8 cellular contexts compared by ENCODE assay signal in genomic region chr9:132901859-132902831, GRCh38. TPM values are rescaled to one million over a fixed set of nuclear protein-coding genes. Genes with fewer than 3 reads are reported as not detected.
DNase-seq lines count a peak whose midpoint lies in the region; ATAC-seq and TF ChIP-seq lines count a peak whose summit lies in the region.

No MANE protein-coding gene starts in this region.

- intact Hi-C loops in MCF 10A (cut with micrococcal nuclease): loop anchor here (2.0 to 5.0 kb wide), 4 partner anchors 71 to 491 kb away; partner anchors contain the start of gene CFAP77

- no peaks in the 10 kb centered on the region for H3K9me3 Mint-ChIP-seq in MCF 10A (ENCODE audit: unreplicated experiment)

- no peak overlapping the region for H3K27ac Mint-ChIP-seq in MCF 10A (ENCODE audit: low read depth, unreplicated experiment)

- no peak overlapping the region for H3K27ac ChIP-seq in VCaP

- H3K36me3 Mint-ChIP-seq in MCF 10A (ENCODE audit: insufficient read depth, unreplicated experiment): peaks cover 65% of the 10 kb centered on the region

- no peak overlapping the region for H3K4me3 Mint-ChIP-seq in MCF 10A (ENCODE audit: unreplicated experiment)

- CTCF ChIA-PET in BJ (lab: Yijun Ruan, JAX) (interaction anchor here (0.6 to 3.7 kb wide), 41 partner anchors 8 to 492 kb away, joined by 3 to 50 read pairs (median 4); partner anchors contain the start of genes CFAP77, GFI1B, SPACA9 and TSC1), MCF 10A (lab: Yijun Ruan, JAX) (interaction anchor here (0.6 to 2.9 kb wide), 43 partner anchors 8 to 549 kb away, joined by 3 to 19 read pairs (median 3); partner anchors contain the start of gene SPACA9)

- H3K4me1 Mint-ChIP-seq in MCF 10A (ENCODE audit: insufficient read depth, unreplicated experiment): no peaks in the 10 kb centered on the region

- peaks cover 38% of the 10 kb centered on the region for H3K36me3 ChIP-seq in BJ (ENCODE audit: control insufficient read depth, insufficient read depth, low read length)

- H3K4me3 ChIP-seq in BJ (ENCODE audit: low read depth, low read length): no peak overlapping the region

- no peaks in the 10 kb centered on the region for H3K27me3 ChIP-seq in BJ (ENCODE audit: control insufficient read depth, insufficient read depth, low read length)

- POLR2A ChIA-PET in BJ (lab: Charles Lee): no interaction called here
- POLR2A ChIA-PET in MCF 10A (lab: Yijun Ruan, JAX): interaction anchor here (0.6 to 0.7 kb wide), 2 partner anchors 193 to 1462 kb away, joined by 3 read pairs; no protein-coding TSS in a partner anchor

- no TSS peak for BruUV-seq in MCF 10A (replicated peaks; lab: Mats Ljungman, UMichigan)

- TF ChIP-seq CTCF in BJ (IDR thresholded peaks at IDR 0.05; ENCODE audit: insufficient read depth, low read depth, low read length) (peak; percentile 91), VCaP (conservative IDR thresholded peaks at IDR 0.05) (peak; percentile 97), MCF 10A (IDR thresholded peaks at IDR 0.05; ENCODE audit: unreplicated experiment) (peak; percentile 80)

- H3K27me3 Mint-ChIP-seq in MCF 10A (ENCODE audit: insufficient read depth, unreplicated experiment): no peaks in the 10 kb centered on the region

- DNase-seq in BJ (ENCODE audit: low read depth) (peak; percentile 40), NCI-H2029 (lab: John Stamatoyannopoulos, UW) (peak; percentile 55), MCF 10A (ENCODE audit: unreplicated experiment) (peak; percentile 77), islet precursor cell (peak; percentile 89)
- peak; percentile 49 to 68 (median 56) for DNase-seq in stimulated activated CD4-positive, alpha-beta T cell treated with anti-CD3 and anti-CD28 coated beads, Interleukin-1b, Interleukin-23, amount 100 ng/mL, for 24 hours (ENCODE audit: low read depth in 4 of 4, low spot score in 1 of 4)

- ATAC-seq in GM21786 (IDR thresholded peaks at IDR 0.05; ENCODE audit: unreplicated experiment): peak; percentile 58
- ATAC-seq in HG03025 (IDR thresholded peaks at IDR 0.05; ENCODE audit: low FRiP score, unreplicated experiment): no peak

RNA-seq across cellular contexts. Expression of gene SPACA9, which starts 23.4 kb away (rescaled TPM):
- 3.4 and 5.1 TPM in 2 replicates for polyA plus RNA-seq in BJ (2011; rRNA removed)
- 1.7 and 1.8 TPM in 2 replicates for polyA minus RNA-seq in BJ (2011; rRNA and poly(A)+ RNA removed)
- total RNA-seq in MCF 10A (2022): 4.4 and 8.0 TPM in 2 replicates

RNA-seq across cellular contexts. Expression of gene AK8, which starts 24.1 kb away (rescaled TPM):
- 0.29 and 0.53 TPM in 2 replicates for polyA plus RNA-seq in BJ (2011; rRNA removed)
- polyA minus RNA-seq in BJ (2011; rRNA and poly(A)+ RNA removed): 0.43 and 0.67 TPM in 2 replicates
- total RNA-seq in MCF 10A (2022): 0.42 and 1.1 TPM in 2 replicates

RNA-seq across cellular contexts. Expression of gene TSC1, which starts 42.3 kb away (rescaled TPM):
- polyA plus RNA-seq in BJ (2011; rRNA removed): 45.2 and 45.6 TPM in 2 replicates
- polyA minus RNA-seq in BJ (2011; rRNA and poly(A)+ RNA removed): 58.2 and 81.1 TPM in 2 replicates
- 36.6 and 48.5 TPM in 2 replicates for total RNA-seq in MCF 10A (2022)
